In genomic region chr6:62429781-62430180, GRCh38 we compare ENCODE assay signal across 30 cellular contexts.
"Had no signal": no experiment of that assay in that cellular context is flagged by ENCODE, and none has a peak within 500 bp of the region (broad histone marks: within the 10 kb centered on the region; RNA-seq: fewer than 3 reads in every experiment).

No MANE protein-coding gene starts in this region.

- H3K4me1 ChIP-seq: left lung, lower lobe of right lung, pancreas, prostate gland, suprapubic skin, tibial artery, upper lobe of right lung had no signal

- ATAC-seq: left colon; left lung; lower lobe of right lung; mucosa of descending colon; naive thymus-derived CD4-positive, alpha-beta T cell; natural killer cell treated with Interleukin-12 subunit alpha and Interleukin-12 subunit beta and Interleukin-15 and Interleukin-18, amount 100 ng/mL, for 72 hours; pancreas; right cardiac atrium; sciatic nerve; stimulated activated effector memory CD8-positive, alpha-beta T cell treated with anti-CD3 and anti-CD28 coated beads, Interleukin-12 subunit alpha, Interleukin-12 subunit beta, amount 100 ng/mL, for 72 hours; upper lobe of right lung had no signal

- H3K36me3 ChIP-seq: left lung, lower lobe of right lung, pancreas, prostate gland, suprapubic skin, thoracic aorta, tibial artery, upper lobe of right lung had no signal

- H3K27ac ChIP-seq: left lung, lower lobe of right lung, pancreas, prostate gland, skin epidermis, suprapubic skin, thoracic aorta, tibial artery, upper lobe of right lung had no signal

- H3K4me3 Mint-ChIP-seq: immature natural killer cell; naive thymus-derived CD4-positive, alpha-beta T cell; natural killer cell treated with Interleukin-12 subunit alpha and Interleukin-12 subunit beta and Interleukin-15 and Interleukin-18, amount 100 ng/mL, for 72 hours; stimulated activated effector memory CD8-positive, alpha-beta T cell treated with anti-CD3 and anti-CD28 coated beads, Interleukin-12 subunit alpha, Interleukin-12 subunit beta, amount 100 ng/mL, for 72 hours; stimulated activated naive CD8-positive, alpha-beta T cell treated with anti-CD3 and anti-CD28 coated beads, Interleukin-15, Interleukin-2, amounts not matched to agents 100 ng/mL and 50 ng/mL, for 24 hours had no signal

- H3K27ac Mint-ChIP-seq: immature natural killer cell; naive thymus-derived CD4-positive, alpha-beta T cell; natural killer cell treated with Interleukin-12 subunit alpha and Interleukin-12 subunit beta and Interleukin-15 and Interleukin-18, amount 100 ng/mL, for 72 hours; stimulated activated effector memory CD8-positive, alpha-beta T cell treated with anti-CD3 and anti-CD28 coated beads, Interleukin-12 subunit alpha, Interleukin-12 subunit beta, amount 100 ng/mL, for 72 hours; stimulated activated naive CD8-positive, alpha-beta T cell treated with anti-CD3 and anti-CD28 coated beads, Interleukin-15, Interleukin-2, amounts not matched to agents 100 ng/mL and 50 ng/mL, for 24 hours had no signal

- H3K27me3 ChIP-seq: left lung, pancreas, suprapubic skin, tibial artery, upper lobe of right lung had no signal

- H3K9me3 ChIP-seq: lower lobe of right lung, pancreas, prostate gland, thoracic aorta, tibial artery, upper lobe of right lung had no signal

- H3K4me3 ChIP-seq: left lung, lower lobe of right lung, mucosa of descending colon, pancreas, prostate gland, skin epidermis, suprapubic skin, thoracic aorta, tibial artery, upper lobe of right lung had no signal

- DNase-seq: hypothalamus; immature natural killer cell; kidney; left colon; left lung; lower lobe of right lung; midbrain; mucosa of descending colon; naive thymus-derived CD4-positive, alpha-beta T cell; nucleus accumbens; pancreas; posterior cingulate gyrus; retina; right cardiac atrium; stimulated activated CD4-positive, alpha-beta T cell treated with anti-CD3 and anti-CD28 coated beads, Interleukin-12 subunit alpha, Interleukin-12 subunit beta, amount 100 ng/mL, for 4 hours; stimulated activated CD4-positive, alpha-beta T cell treated with anti-CD3 and anti-CD28 coated beads, Interleukin-15, amount 100 ng/mL, for 24 hours; stimulated activated CD4-positive, alpha-beta T cell treated with anti-CD3 and anti-CD28 coated beads, Interleukin-2, amount 100 ng/mL, for 24 hours; stimulated activated CD4-positive, alpha-beta T cell treated with anti-CD3 and anti-CD28 coated beads, Interleukin-4, amount 100 ng/mL, for 1 hour; stimulated activated naive CD4-positive, alpha-beta T cell; tibial artery; trophoblast cell; upper lobe of right lung had no signal

- H3K36me3 Mint-ChIP-seq: immature natural killer cell; naive thymus-derived CD4-positive, alpha-beta T cell; natural killer cell treated with Interleukin-12 subunit alpha and Interleukin-12 subunit beta and Interleukin-15 and Interleukin-18, amount 100 ng/mL, for 72 hours; stimulated activated effector memory CD8-positive, alpha-beta T cell treated with anti-CD3 and anti-CD28 coated beads, Interleukin-12 subunit alpha, Interleukin-12 subunit beta, amount 100 ng/mL, for 72 hours had no signal

- H3K4me1 Mint-ChIP-seq: immature natural killer cell; naive thymus-derived CD4-positive, alpha-beta T cell; stimulated activated effector memory CD8-positive, alpha-beta T cell treated with anti-CD3 and anti-CD28 coated beads, Interleukin-12 subunit alpha, Interleukin-12 subunit beta, amount 100 ng/mL, for 72 hours had no signal

- H3K27me3 Mint-ChIP-seq: naive thymus-derived CD4-positive, alpha-beta T cell; natural killer cell treated with Interleukin-12 subunit alpha and Interleukin-12 subunit beta and Interleukin-15 and Interleukin-18, amount 100 ng/mL, for 72 hours; stimulated activated naive CD8-positive, alpha-beta T cell treated with anti-CD3 and anti-CD28 coated beads, Interleukin-15, Interleukin-2, amounts not matched to agents 100 ng/mL and 50 ng/mL, for 24 hours had no signal
